Comparison of ENCODE assay signal across 8 cellular contexts in genomic region chr3:57692134-57692403, GRCh38. TPM values are rescaled to one million over a fixed set of nuclear protein-coding genes. Genes with fewer than 3 reads are reported as not detected.
DNase-seq lines count a peak whose midpoint lies in the region; ATAC-seq and TF ChIP-seq lines count a peak whose summit lies in the region.
"Not testable (repeated sequence)": the region's sequence is repeated elsewhere in the genome, so short reads cannot be mapped to it uniquely, and the experiment has no call there.

No MANE protein-coding gene starts in this region.

- TF ChIP-seq POLR2A in suprapubic skin (IDR thresholded peaks at IDR 0.05): not testable (repeated sequence)

- H3K27ac ChIP-seq in CD8-positive, alpha-beta memory T cell (ENCODE audit: low read depth, low read length): peak overlapping the region; percentile 95
- H3K27ac ChIP-seq in OCI-LY7 (ENCODE audit: low read depth, low read length, poor library complexity, severe bottlenecking) (peak overlapping the region; percentile 60), duodenal mucosa (ENCODE audit: low read depth, low read length) (peak overlapping the region; percentile 98), suprapubic skin (peak overlapping the region; percentile 99)
- H3K27ac ChIP-seq in neural cell (ENCODE audit: low read length): not testable (repeated sequence)

- H3K79me2 ChIP-seq in OCI-LY7 (ENCODE audit: insufficient read depth, low read depth, low read length): peaks cover 48% of the 10 kb centered on the region
- H3K79me2 ChIP-seq in neural cell (replicated peaks; ENCODE audit: insufficient read depth, low read length): peaks cover 38% of the 10 kb centered on the region

- CTCF ChIA-PET in CD8-positive, alpha-beta memory T cell (lab: Charles Lee): interaction anchor here (1.4 to 1.8 kb wide), 2 partner anchors 17 to 64 kb away, joined by 3 to 5 read pairs; partner anchors contain the start of gene SLMAP
- CTCF ChIA-PET in OCI-LY7 (lab: Charles Lee; ENCODE audit: unreplicated experiment): not testable (repeated sequence)

- not testable (repeated sequence) for H3K27me3 Mint-ChIP-seq in CD8-positive, alpha-beta memory T cell; activated T-cell treated with anti-CD3 and anti-CD28 coated beads, Interleukin-2, amount 50 U/mL, for 72 hours (ENCODE audit: low read depth)

- not testable (repeated sequence) for TF ChIP-seq CTCF in OCI-LY7 (conservative IDR thresholded peaks at IDR 0.05; ENCODE audit: low read length); neural cell (IDR thresholded peaks at IDR 0.05; ENCODE audit: poor library complexity, severe bottlenecking); suprapubic skin (IDR thresholded peaks at IDR 0.05)

- H3K4me1 ChIP-seq in CD8-positive, alpha-beta memory T cell (ENCODE audit: insufficient read depth, low read length): peaks cover 41% of the 10 kb centered on the region
- H3K4me1 ChIP-seq in OCI-LY7 (ENCODE audit: insufficient read depth, low read length, poor library complexity, severe bottlenecking): peaks cover 31% of the 10 kb centered on the region
- peaks cover 4 to 19% of the 10 kb centered on the region in 2 donors for H3K4me1 ChIP-seq in duodenal mucosa (ENCODE audit: control insufficient read depth in 1 of 2, insufficient read depth in 2 of 2, low read length in 2 of 2)
- H3K4me1 ChIP-seq in suprapubic skin: peaks cover 47% of the 10 kb centered on the region

- not testable (repeated sequence) for H3K9me3 ChIP-seq in CD8-positive, alpha-beta memory T cell (ENCODE audit: low read length); OCI-LY7 (ENCODE audit: low read length); duodenal mucosa (ENCODE audit: control insufficient read depth in 1 of 2, low read length in 2 of 2); neural cell (ENCODE audit: low read length); suprapubic skin

- not testable (repeated sequence) for H3F3A ChIP-seq in neural cell (ENCODE audit: insufficient read depth, low read length, poor library complexity, severe bottlenecking)

- POLR2A ChIA-PET in CD8-positive, alpha-beta memory T cell (lab: Charles Lee): interaction anchor here (0.7 to 3.2 kb wide), 7 partner anchors 12 to 464 kb away, joined by 3 to 17 read pairs (median 6); partner anchors contain the start of genes APPL1, ARF4 and SLMAP
- POLR2A ChIA-PET in OCI-LY7 (lab: Charles Lee): interaction anchor here (2.3 kb wide), 1 partner anchor 9 kb away, joined by 7 read pairs; no protein-coding TSS in a partner anchor

- H3K4me1 Mint-ChIP-seq in CD8-positive, alpha-beta memory T cell: peaks cover 33 to 48% (median 40%) of the 10 kb centered on the region in 3 donors
- peaks cover 46% of the 10 kb centered on the region for H3K4me1 Mint-ChIP-seq in activated T-cell treated with anti-CD3 and anti-CD28 coated beads, Interleukin-2, amount 50 U/mL, for 72 hours (ENCODE audit: low read depth)

- not testable (repeated sequence) for H3K36me3 ChIP-seq in CD8-positive, alpha-beta memory T cell (ENCODE audit: insufficient read depth, low read length); OCI-LY7 (ENCODE audit: insufficient read depth, low read length); duodenal mucosa (ENCODE audit: control insufficient read depth in 1 of 2, insufficient read depth in 2 of 2, low read length in 2 of 2); neural cell (ENCODE audit: insufficient read depth, low read length); suprapubic skin

- H4K20me1 ChIP-seq in OCI-LY7 (ENCODE audit: insufficient read depth, low read length): 0 out of 2 replicates have a peak, but pooled peaks cover 11% of the 10 kb centered on the region
- not testable (repeated sequence) for H4K20me1 ChIP-seq in neural cell (ENCODE audit: insufficient read depth)

- peak overlapping the region; percentile 84 to 96 (median 90) for H3K4me3 Mint-ChIP-seq in CD8-positive, alpha-beta memory T cell
- H3K4me3 Mint-ChIP-seq in activated T-cell treated with anti-CD3 and anti-CD28 coated beads, Interleukin-2, amount 50 U/mL, for 72 hours: peak overlapping the region; percentile 94 to 95

- H3K4me2 ChIP-seq in OCI-LY7 (ENCODE audit: low read length) (peak overlapping the region; percentile 77), neural cell (ENCODE audit: low read length) (peak overlapping the region; percentile 70)

- ATAC-seq in HG02571 (IDR thresholded peaks at IDR 0.05; ENCODE audit: unreplicated experiment): peak; percentile 4
- peak in 1 of 2 donors; percentile 39 for ATAC-seq in activated T-cell treated with anti-CD3 and anti-CD28 coated beads, Interleukin-2, amount 50 U/mL, for 72 hours (replicated peaks in 1 of 2)

- peak overlapping the region; percentile 86 to 97 (median 92) for H3K27ac Mint-ChIP-seq in CD8-positive, alpha-beta memory T cell
- H3K27ac Mint-ChIP-seq in activated T-cell treated with anti-CD3 and anti-CD28 coated beads, Interleukin-2, amount 50 U/mL, for 72 hours: peak overlapping the region; percentile 96

- H3K9me3 Mint-ChIP-seq in CD8-positive, alpha-beta memory T cell; activated T-cell treated with anti-CD3 and anti-CD28 coated beads, Interleukin-2, amount 50 U/mL, for 72 hours: not testable (repeated sequence)

- H3K4me3 ChIP-seq in CD8-positive, alpha-beta memory T cell (ENCODE audit: low read length): peak overlapping the region; percentile 69
- H3K4me3 ChIP-seq in OCI-LY7 (ENCODE audit: low read depth, low read length, poor library complexity, severe bottlenecking) (peak overlapping the region; percentile 91), duodenal mucosa (ENCODE audit: low read depth in 1 of 2, low read length in 2 of 2) (peak overlapping the region; percentile 84 to 92), iPS-11a (ENCODE audit: low read depth, low read length) (peak overlapping the region; percentile 81), neural cell (ENCODE audit: low read length) (peak overlapping the region; percentile 93), suprapubic skin (peak overlapping the region; percentile 97)

- not testable (repeated sequence) for H3K27me3 ChIP-seq in CD8-positive, alpha-beta memory T cell (ENCODE audit: insufficient read depth, low read length, poor library complexity, severe bottlenecking); duodenal mucosa (ENCODE audit: control insufficient read depth in 1 of 2, insufficient read depth in 2 of 2, low read length in 2 of 2); neural cell (ENCODE audit: insufficient read depth, low read depth, low read length); suprapubic skin

- H3K36me3 Mint-ChIP-seq in CD8-positive, alpha-beta memory T cell: peaks cover 0 to 25% (median 3%) of the 10 kb centered on the region in 3 donors
- H3K36me3 Mint-ChIP-seq in activated T-cell treated with anti-CD3 and anti-CD28 coated beads, Interleukin-2, amount 50 U/mL, for 72 hours (ENCODE audit: insufficient read depth in 2 of 2): not testable (repeated sequence)

- DNase-seq in CD8-positive, alpha-beta memory T cell; OCI-LY7 (ENCODE audit: low spot score); activated T-cell treated with anti-CD3 and anti-CD28 coated beads, Interleukin-2, amount 50 U/mL, for 72 hours; suprapubic skin (ENCODE audit: low spot score in 2 of 2): not testable (repeated sequence)

- WGBS in suprapubic skin: 0% methylated on average over 9 of the region's 9 CpGs

- not testable (repeated sequence) for H3K9me2 ChIP-seq in OCI-LY7 (ENCODE audit: insufficient read depth, low read length); neural cell (ENCODE audit: insufficient read depth, low read length)

- intact Hi-C loops in OCI-LY7 (cut with micrococcal nuclease; ENCODE audit: unreplicated experiment): loop anchor here (1.0 to 10.0 kb wide), 4 partner anchors 21 to 1007 kb away; partner anchors contain the start of genes ARF4, SLMAP and TASOR

- not testable (repeated sequence) for TF ChIP-seq EP300 in neural cell (conservative IDR thresholded peaks at IDR 0.05; ENCODE audit: poor library complexity, severe bottlenecking); suprapubic skin (IDR thresholded peaks at IDR 0.05)

- TF ChIP-seq RAD21 in neural cell (conservative IDR thresholded peaks at IDR 0.05): not testable (repeated sequence)

- H3K9ac ChIP-seq in duodenal mucosa (ENCODE audit: low read depth in 1 of 2, low read length in 2 of 2) (peak overlapping the region; percentile 75 to 90), neural cell (ENCODE audit: low read length) (peak overlapping the region; percentile 86)

- H2AFZ ChIP-seq in OCI-LY7 (ENCODE audit: low read length): peak overlapping the region; percentile 82
- H2AFZ ChIP-seq in neural cell (ENCODE audit: low read depth, low read length): not testable (repeated sequence)

- BruUV-seq in OCI-LY7 (replicated peaks; lab: Mats Ljungman, UMichigan): not testable (repeated sequence)

RNA-seq across cellular contexts. Expression of gene DENND6A, which starts 0.8 kb away (rescaled TPM):
- total RNA-seq in CD8-positive, alpha-beta memory T cell: 10 to 100 TPM; 12.5 to 15.5 TPM
- 45.0 TPM for polyA plus RNA-seq in CD8-positive, alpha-beta memory T cell
- 15.9 and 25.5 TPM in 2 replicates for total RNA-seq in OCI-LY7 (2014; rRNA removed; shearing (Covaris generic))
- total RNA-seq in OCI-LY7 (2022): 30.0 and 34.6 TPM in 2 replicates
- 10 to 100 TPM; 19.1 to 22.5 TPM for total RNA-seq in activated T-cell treated with anti-CD3 and anti-CD28 coated beads, Interleukin-2, amount 50 U/mL, for 72 hours
- 24.0 and 25.4 TPM in 2 replicates for polyA plus RNA-seq in neural cell
- polyA minus RNA-seq in neural cell: 43.1 and 46.3 TPM in 2 replicates
- 10 to 100 TPM; 17.4 to 26.9 (median 18.8) TPM for total RNA-seq in suprapubic skin
